ENCODE assay signal across 15 cellular contexts in the genomic region with DNA sequence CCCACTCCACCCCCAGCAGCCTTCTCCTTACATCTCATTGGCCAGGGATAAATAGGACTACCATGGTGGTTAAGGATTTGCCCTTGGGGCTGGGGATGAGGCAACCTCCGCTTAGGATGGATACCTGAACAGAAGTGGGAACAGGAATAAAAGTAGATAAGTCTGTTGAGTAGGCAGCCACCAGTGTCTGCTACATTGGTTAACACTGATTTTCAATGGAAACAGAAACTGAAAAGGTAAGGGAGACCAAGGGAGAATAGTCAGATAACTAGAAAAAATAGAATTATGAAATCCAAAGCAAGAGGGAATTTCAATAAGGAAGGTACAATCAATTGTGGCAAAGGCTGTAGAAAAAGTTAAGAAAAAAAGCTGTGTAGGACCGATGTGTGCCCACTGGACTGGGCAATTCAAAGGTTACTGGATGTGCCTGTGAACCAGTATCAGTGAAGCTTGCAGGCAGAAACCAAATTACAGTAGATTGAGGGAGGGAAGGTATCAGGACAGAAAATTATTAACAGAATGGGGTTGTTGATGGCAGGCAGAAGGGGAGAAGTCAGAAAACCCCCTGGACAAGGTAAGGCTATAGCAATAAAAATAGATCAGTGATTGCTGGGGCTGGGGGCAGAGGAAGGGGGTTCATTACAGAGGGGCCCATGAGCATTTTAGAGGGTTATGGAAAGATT.
A peak's percentile ranks its signal among the peaks of the same experiment; 100 is the strongest.
DNase-seq lines count a peak whose midpoint lies in the region; ATAC-seq lines count a peak whose summit lies in the region.
"Had no signal": no experiment of that assay in that cellular context is flagged by ENCODE, and none has a peak within 500 bp of the region (broad histone marks: within the 10 kb centered on the region; RNA-seq: fewer than 3 reads in every experiment).

No MANE protein-coding gene starts in this region.

- intact Hi-C loops in posterior cingulate gyrus (cut with DNase I): no loop called here

- DNase-seq in NCI-H1694 (lab: John Stamatoyannopoulos, UW): no peak
- no peak for DNase-seq in ACHN
- DNase-seq in posterior cingulate gyrus: no peak
- DNase-seq in T-helper 2 cell: no peak
- DNase-seq: activated CD4-positive, CD25-positive, alpha-beta regulatory T cell; activated T-cell treated with anti-CD3 and anti-CD28 coated beads for 4 hours; CD8-positive, alpha-beta T cell; heart right ventricle; NCI-H2081 treated with DMSO at 0.1 percent for 48 hours had no signal

- ATAC-seq in GM19438 (IDR thresholded peaks at IDR 0.05; ENCODE audit: low read depth, unreplicated experiment) (peak; percentile 88), HG02759 (IDR thresholded peaks at IDR 0.05; ENCODE audit: unreplicated experiment) (peak; percentile 95), HG03342 (IDR thresholded peaks at IDR 0.05; ENCODE audit: unreplicated experiment) (peak; percentile 94)
- ATAC-seq: CD8-positive, alpha-beta T cell; heart right ventricle had no signal

- peak overlapping the region; percentile 56; the same call in 1 of the 2 replicates for H3K4me3 ChIP-seq in GM08714 (ENCODE audit: low read length)
- H3K4me3 ChIP-seq: heart right ventricle, skin epidermis, suprapubic skin had no signal

- in situ Hi-C loops in ACHN (cut with HindIII; ENCODE audit: low pct_ligation_motif_present, low pct_unique_long_range_greater_than_20kb, low sequenced_read_pairs): no loop called here
